Comparison of ENCODE assay signal across 8 cellular contexts in genomic region chr17:48814504-48814903, GRCh38. TPM values are rescaled to one million over a fixed set of nuclear protein-coding genes. Genes with fewer than 3 reads are reported as not detected.
DNase-seq lines count a peak whose midpoint lies in the region; ATAC-seq and TF ChIP-seq lines count a peak whose summit lies in the region.

No MANE protein-coding gene starts in this region.

- DNase-seq in BE2C (peak; percentile 72), H4 (ENCODE audit: low spot score) (peak; percentile 58), RWPE2 (ENCODE audit: low spot score) (no peak), hepatic stellate cell (ENCODE audit: low spot score) (peak; percentile 87), foreskin melanocyte (no peak), GDM1 (lab: John Stamatoyannopoulos, UW) (no peak)
- DNase-seq in activated naive CD8-positive, alpha-beta T cell treated with anti-CD3 and anti-CD28 coated beads, Interleukin-2, amount 50 U/mL, for 16 hours (ENCODE audit: low read depth, low spot score), result peak; percentile 28
- peak; percentile 23 to 25 for DNase-seq in stimulated activated CD4-positive, alpha-beta T cell treated with anti-CD3 and anti-CD28 coated beads, Interleukin-1b, Interleukin-23, amount 100 ng/mL, for 1 hour (ENCODE audit: low read depth in 2 of 2)

- H3K4me1 ChIP-seq in BE2C (no peaks in the 10 kb centered on the region), RWPE2 (ENCODE audit: insufficient read depth, poor library complexity, severe bottlenecking) (no peaks in the 10 kb centered on the region)

- H3K27me3 ChIP-seq in BE2C, result peaks cover 33% of the 10 kb centered on the region
- no peaks in the 10 kb centered on the region for H3K27me3 ChIP-seq in RWPE2 (ENCODE audit: insufficient read depth, poor library complexity, severe bottlenecking)

- H3K36me3 ChIP-seq in BE2C (no peaks in the 10 kb centered on the region), RWPE2 (ENCODE audit: low read depth) (no peaks in the 10 kb centered on the region)

- H3K4me3 ChIP-seq in BE2C (ENCODE audit: low read depth, low read length) (no peak overlapping the region), RWPE2 (ENCODE audit: severe bottlenecking) (no peak overlapping the region)

- H3K9me3 ChIP-seq in BE2C, result no peaks in the 10 kb centered on the region
- no peaks in the 10 kb centered on the region for H3K9me3 ChIP-seq in RWPE2 (ENCODE audit: severe bottlenecking)

- peak; percentile 89 for TF ChIP-seq CTCF in BE2C (IDR thresholded peaks at IDR 0.05; ENCODE audit: low read depth, low read length)
- TF ChIP-seq CTCF in RWPE2 (IDR thresholded peaks at IDR 0.05; ENCODE audit: poor library complexity, severe bottlenecking), result peak; percentile 72

- no peak for ATAC-seq in RWPE2 (ENCODE audit: low read depth)

- H3K27ac ChIP-seq in RWPE2 (ENCODE audit: poor library complexity, severe bottlenecking), result no peak overlapping the region

RNA-seq across cellular contexts. Expression of gene TTLL6, which starts 2.5 kb away (rescaled TPM):
- not detected for polyA plus RNA-seq in BE2C (2012; ENCODE audit: insufficient read depth, insufficient read length, low read depth)
- 0.12 and 0.18 TPM in 2 replicates for total RNA-seq in H4 (2014; rRNA removed; shearing (Covaris generic))

RNA-seq across cellular contexts. Expression of gene CALCOCO2, which starts 16.3 kb away (rescaled TPM):
- 16.0 TPM for polyA plus RNA-seq in BE2C (2012; ENCODE audit: insufficient read depth, insufficient read length, low read depth)
- 42.5 and 61.2 TPM in 2 replicates for total RNA-seq in H4 (2014; rRNA removed; shearing (Covaris generic))

Comparison
In these comparisons a context has a peak if more than half of its experiments do, and no peak if none do; other contexts are left out.
1. DNase-seq: peak in BE2C (single experiment), H4 (single experiment), activated naive CD8-positive, alpha-beta T cell treated with anti-CD3 and anti-CD28 coated beads, Interleukin-2, amount 50 U/mL, for 16 hours (single experiment), hepatic stellate cell (single experiment) and stimulated activated CD4-positive, alpha-beta T cell treated with anti-CD3 and anti-CD28 coated beads, Interleukin-1b, Interleukin-23, amount 100 ng/mL, for 1 hour (2 of 2); none in RWPE2 (single experiment), foreskin melanocyte (single experiment) and GDM1 (single experiment).